In the genomic region with DNA sequence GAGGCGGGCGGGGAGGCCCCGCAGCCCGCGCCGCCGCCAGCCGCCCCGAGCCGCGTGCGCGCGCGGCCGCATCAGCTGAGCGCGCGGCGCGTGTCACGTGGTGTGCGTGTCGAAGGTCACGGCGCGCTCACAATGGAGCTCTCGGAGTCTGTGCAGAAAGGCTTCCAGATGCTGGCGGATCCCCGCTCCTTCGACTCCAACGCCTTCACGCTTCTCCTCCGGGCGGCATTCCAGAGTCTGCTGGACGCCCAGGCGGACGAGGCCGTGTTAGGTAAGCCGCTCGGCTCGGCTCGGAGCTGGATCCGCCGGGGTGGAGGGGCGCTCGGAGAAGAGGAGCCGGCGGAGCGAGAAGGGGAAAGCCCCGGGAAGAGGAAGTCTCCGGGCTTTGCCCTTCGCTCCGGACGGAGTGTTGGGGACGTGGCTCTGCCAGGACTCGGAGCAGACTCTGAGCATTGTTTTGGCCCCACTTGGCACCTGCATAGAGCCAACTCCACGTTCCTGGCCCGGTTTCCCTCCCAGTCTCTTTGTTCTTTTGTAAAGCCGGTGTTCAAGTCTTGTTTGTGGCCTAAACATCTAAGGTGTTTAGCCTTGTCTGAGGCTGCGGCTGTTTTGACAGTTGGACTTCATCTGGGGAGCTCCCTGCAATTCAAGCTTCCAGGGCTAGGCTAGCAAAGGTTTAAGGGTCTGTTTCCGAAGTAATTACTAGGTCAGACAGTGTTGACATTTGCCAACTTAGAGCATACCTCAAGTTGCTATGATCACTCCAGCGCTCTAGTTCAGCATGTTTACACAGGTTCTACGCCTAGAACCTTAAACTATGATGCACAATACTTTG, we compare ENCODE assay signal across 8 cellular contexts. TPM values are rescaled to one million over a fixed set of nuclear protein-coding genes. Genes with fewer than 3 reads are reported as not detected.
DNase-seq lines count a peak whose midpoint lies in the region; ATAC-seq and TF ChIP-seq lines count a peak whose summit lies in the region.

A gene (plus strand): TSS at position 103 of the 835 bp plus-strand sequence. CDS start 30 bp downstream, at position 133.

- H3K27me3 ChIP-seq in kidney epithelial cell (ENCODE audit: control insufficient read depth, insufficient read depth, low read length): peaks cover 2% of the 10 kb centered on the region

- DNase-seq in AG08395 (ENCODE audit: low spot score) (peak; percentile 79), NCI-H226 (peak; percentile 88), choroid plexus epithelial cell (ENCODE audit: low read depth) (peak; percentile 90), kidney epithelial cell (ENCODE audit: low read depth) (no peak)
- peak; percentile 16 to 44 for DNase-seq in stimulated activated CD4-positive, alpha-beta T cell treated with anti-CD3 and anti-CD28 coated beads, Interleukin-1b, Interleukin-23, amount 100 ng/mL, for 1 hour (ENCODE audit: low read depth in 2 of 2)

- ATAC-seq in GM18520 (IDR thresholded peaks at IDR 0.05; ENCODE audit: unreplicated experiment) (peak; percentile 49), HG03039 (IDR thresholded peaks at IDR 0.05; ENCODE audit: unreplicated experiment) (peak; percentile 61)
- peak; percentile 70 to 74 for ATAC-seq in activated CD4-positive, CD25-positive, alpha-beta regulatory T cell treated with anti-CD3 and anti-CD28 coated beads, Interleukin-2, amount 50 U/mL, for 24 hours

- H3K4me3 ChIP-seq in choroid plexus epithelial cell (ENCODE audit: low read depth, low read length) (peak within 1 kb of the TSS; percentile 83), kidney epithelial cell (ENCODE audit: low read depth, low read length) (peak within 1 kb of the TSS; percentile 73)

- TF ChIP-seq CTCF in choroid plexus epithelial cell (conservative IDR thresholded peaks at IDR 0.05; ENCODE audit: low read depth, low read length): no peak
- TF ChIP-seq CTCF in kidney epithelial cell (IDR thresholded peaks at IDR 0.05; ENCODE audit: insufficient read depth, low read length, poor library complexity, severe bottlenecking): no peak

- H3K36me3 ChIP-seq in kidney epithelial cell (ENCODE audit: control insufficient read depth, insufficient read depth, low read length): no peaks in the 10 kb centered on the region

RNA-seq across cellular contexts. Expression of the gene that starts here (rescaled TPM):
- 48.1 and 92.4 TPM in 2 replicates for total RNA-seq in kidney epithelial cell
